Comparison of ENCODE assay signal across 9 cellular contexts in the genomic region with DNA sequence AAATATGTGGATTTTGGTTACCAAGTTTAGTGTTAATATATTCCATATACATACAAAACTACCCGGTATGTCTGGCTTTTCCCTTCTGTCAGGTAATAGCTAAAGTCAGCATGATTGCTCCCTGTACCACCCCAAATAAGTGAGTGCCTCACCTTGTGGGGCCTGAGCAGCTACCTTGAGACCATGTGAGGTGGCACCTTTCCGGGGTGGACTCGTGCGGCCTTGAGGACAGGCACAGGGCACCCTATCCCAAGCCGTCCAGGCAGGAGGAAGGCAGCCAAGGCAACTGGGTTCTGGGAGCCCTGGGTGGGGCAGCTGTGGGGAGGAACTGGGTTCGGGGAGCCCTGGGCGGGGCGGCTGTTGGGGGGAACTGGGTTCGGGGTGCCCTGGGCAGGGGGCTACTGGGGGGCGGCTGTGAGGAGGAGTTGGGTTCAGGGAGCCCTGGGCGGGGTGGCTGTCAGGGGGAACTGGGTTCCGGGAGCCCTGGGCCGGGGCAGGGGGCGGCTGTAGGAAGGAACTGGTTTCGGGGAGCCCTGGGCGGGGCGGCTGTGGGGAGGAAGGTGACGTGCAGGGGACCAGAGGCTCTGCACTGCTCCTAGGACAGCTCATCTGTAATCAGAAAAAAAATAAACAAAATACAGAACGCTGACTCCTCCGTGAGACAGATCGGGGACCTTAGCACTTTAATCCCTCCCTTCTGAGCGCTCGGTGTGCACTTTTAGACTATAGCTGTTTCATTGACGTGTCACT.
DNase-seq lines count a peak whose midpoint lies in the region; ATAC-seq lines count a peak whose summit lies in the region.
"Had no signal": no experiment of that assay in that cellular context is flagged by ENCODE, and none has a peak within 500 bp of the region (broad histone marks: within the 10 kb centered on the region; RNA-seq: fewer than 3 reads in every experiment).

No MANE protein-coding gene starts in this region.

- H3K27me3 Mint-ChIP-seq in IgD-negative memory B cell = no peaks in the 10 kb centered on the region

- peak; percentile 33 for DNase-seq in A172 (ENCODE audit: low spot score)
- DNase-seq in activated CD8-positive, alpha-beta memory T cell treated with anti-CD3 and anti-CD28 coated beads, Interleukin-2, amount 50 U/mL, for 4 hours = peak; percentile 42
- DNase-seq in hepatic stellate cell (ENCODE audit: low spot score) = peak; percentile 35
- DNase-seq: NCI-H1417 treated with DMSO at 0.1 percent for 48 hours had no signal

- H3K9me3 Mint-ChIP-seq in IgD-negative memory B cell = no peaks in the 10 kb centered on the region

- H3K36me3 Mint-ChIP-seq in IgD-negative memory B cell = peaks cover 2% of the 10 kb centered on the region

- ATAC-seq in HG02798 (IDR thresholded peaks at IDR 0.05; ENCODE audit: poor library complexity, unreplicated experiment) (no peak), HG03045 (IDR thresholded peaks at IDR 0.05; ENCODE audit: unreplicated experiment) (no peak), GM19035 (IDR thresholded peaks at IDR 0.05; ENCODE audit: unreplicated experiment) (no peak), GM19455 (IDR thresholded peaks at IDR 0.05; ENCODE audit: unreplicated experiment) (no peak)

- peak overlapping the region in 2 of 3 donors; percentile 15 to 71 for H3K27ac Mint-ChIP-seq in IgD-negative memory B cell

- H3K4me1 Mint-ChIP-seq in IgD-negative memory B cell = peaks cover 0 to 22% (median 14%) of the 10 kb centered on the region in 3 donors

- H3K4me3 Mint-ChIP-seq in IgD-negative memory B cell = peak overlapping the region in 2 of 4 donors; percentile 36 to 75
